Comparison of ENCODE assay signal across 29 cellular contexts in the genomic region with DNA sequence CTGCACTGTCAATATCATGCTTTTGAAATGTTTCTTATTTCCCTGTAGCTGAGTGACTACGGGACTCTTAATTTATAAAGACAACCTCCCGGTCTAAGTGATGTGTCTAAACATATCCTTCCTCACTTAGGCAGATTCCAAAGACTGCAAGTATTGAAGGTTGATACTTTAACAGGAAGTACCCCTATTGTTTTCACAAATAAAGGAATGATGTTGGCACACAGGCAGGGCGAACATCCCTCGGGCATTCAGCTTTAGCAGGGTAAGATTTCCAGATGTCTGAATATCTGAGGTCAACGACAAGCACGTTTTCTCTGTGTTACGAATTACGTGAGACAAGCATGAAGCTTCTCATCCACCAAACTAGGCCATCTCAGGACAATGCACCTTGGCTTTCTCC.
"Had no signal": no experiment of that assay in that cellular context is flagged by ENCODE, and none has a peak within 500 bp of the region (broad histone marks: within the 10 kb centered on the region; RNA-seq: fewer than 3 reads in every experiment).

No MANE protein-coding gene starts in this region.

- DNase-seq: cortex of kidney; effector memory CD8-positive, alpha-beta T cell; foreskin melanocyte; glutamatergic neuron; heart right ventricle; hypothalamus; immature natural killer cell; islet precursor cell; kidney glomerular epithelial cell; left colon; left ventricle myocardium superior; lower lobe of right lung; natural killer cell; occipital lobe; ovary; posterior cingulate gyrus; psoas muscle; right cardiac atrium; sigmoid colon; stimulated activated CD4-positive, alpha-beta T cell treated with anti-CD3 and anti-CD28 coated beads, Interleukin-2, amount 100 ng/mL, for 24 hours; stimulated activated CD4-positive, alpha-beta T cell treated with anti-CD3 and anti-CD28 coated beads, Interleukin-4, amount 100 ng/mL, for 24 hours; stimulated activated naive CD8-positive, alpha-beta T cell treated with anti-CD3 and anti-CD28 coated beads, Interleukin-15, Interleukin-2, amounts not matched to agents 100 U/mL and 50 U/mL, for 24 hours; substantia nigra; testis; tibial artery; upper lobe of left lung had no signal

- H3K4me3 ChIP-seq: esophagus muscularis mucosa, heart right ventricle, lower lobe of right lung, ovary, psoas muscle, sigmoid colon, testis, tibial artery, upper lobe of left lung had no signal

- H3K36me3 ChIP-seq: esophagus muscularis mucosa, heart right ventricle, lower lobe of right lung, ovary, sigmoid colon, tibial artery, upper lobe of left lung had no signal

- H3K4me3 Mint-ChIP-seq: effector memory CD8-positive, alpha-beta T cell; immature natural killer cell; memory B cell; natural killer cell; stimulated activated memory B cell treated with anti-CD40 and anti-IgM and Interleukin-4, amounts not matched to agents 10 μg/mL and 1 μg/mL and 100 μg/mL, for 72 hours had no signal

- H3K36me3 Mint-ChIP-seq: memory B cell; stimulated activated memory B cell treated with anti-CD40 and anti-IgM and Interleukin-4, amounts not matched to agents 10 μg/mL and 1 μg/mL and 100 μg/mL, for 72 hours had no signal

- ATAC-seq: effector memory CD8-positive, alpha-beta T cell; left colon; left ventricle myocardium superior; lower lobe of right lung; natural killer cell; psoas muscle; right cardiac atrium; stimulated activated memory B cell treated with anti-CD40 and anti-IgM and Interleukin-4, amounts not matched to agents 10 μg/mL and 1 μg/mL and 100 μg/mL, for 72 hours; stimulated activated naive CD8-positive, alpha-beta T cell treated with anti-CD3 and anti-CD28 coated beads, Interleukin-15, Interleukin-2, amounts not matched to agents 100 U/mL and 50 U/mL, for 24 hours had no signal

- H3K9me3 Mint-ChIP-seq: stimulated activated memory B cell treated with anti-CD40 and anti-IgM and Interleukin-4, amounts not matched to agents 10 μg/mL and 1 μg/mL and 100 μg/mL, for 72 hours had no signal

- H3K4me1 Mint-ChIP-seq: immature natural killer cell; memory B cell; natural killer cell; stimulated activated memory B cell treated with anti-CD40 and anti-IgM and Interleukin-4, amounts not matched to agents 10 μg/mL and 1 μg/mL and 100 μg/mL, for 72 hours had no signal

- H3K27ac ChIP-seq: esophagus muscularis mucosa, heart right ventricle, lower lobe of right lung, ovary, psoas muscle, sigmoid colon, testis, tibial artery, upper lobe of left lung had no signal

- H3K27me3 ChIP-seq: esophagus muscularis mucosa, ovary, sigmoid colon, testis, tibial artery, upper lobe of left lung had no signal

- H3K4me1 ChIP-seq: heart right ventricle, lower lobe of right lung, psoas muscle, testis, tibial artery, upper lobe of left lung had no signal

- H3K27me3 Mint-ChIP-seq: effector memory CD8-positive, alpha-beta T cell; stimulated activated memory B cell treated with anti-CD40 and anti-IgM and Interleukin-4, amounts not matched to agents 10 μg/mL and 1 μg/mL and 100 μg/mL, for 72 hours had no signal

- H3K27ac Mint-ChIP-seq: effector memory CD8-positive, alpha-beta T cell; immature natural killer cell; memory B cell; natural killer cell; stimulated activated memory B cell treated with anti-CD40 and anti-IgM and Interleukin-4, amounts not matched to agents 10 μg/mL and 1 μg/mL and 100 μg/mL, for 72 hours had no signal
